ENCODE assay signal across 1 cellular context in the genomic region with DNA sequence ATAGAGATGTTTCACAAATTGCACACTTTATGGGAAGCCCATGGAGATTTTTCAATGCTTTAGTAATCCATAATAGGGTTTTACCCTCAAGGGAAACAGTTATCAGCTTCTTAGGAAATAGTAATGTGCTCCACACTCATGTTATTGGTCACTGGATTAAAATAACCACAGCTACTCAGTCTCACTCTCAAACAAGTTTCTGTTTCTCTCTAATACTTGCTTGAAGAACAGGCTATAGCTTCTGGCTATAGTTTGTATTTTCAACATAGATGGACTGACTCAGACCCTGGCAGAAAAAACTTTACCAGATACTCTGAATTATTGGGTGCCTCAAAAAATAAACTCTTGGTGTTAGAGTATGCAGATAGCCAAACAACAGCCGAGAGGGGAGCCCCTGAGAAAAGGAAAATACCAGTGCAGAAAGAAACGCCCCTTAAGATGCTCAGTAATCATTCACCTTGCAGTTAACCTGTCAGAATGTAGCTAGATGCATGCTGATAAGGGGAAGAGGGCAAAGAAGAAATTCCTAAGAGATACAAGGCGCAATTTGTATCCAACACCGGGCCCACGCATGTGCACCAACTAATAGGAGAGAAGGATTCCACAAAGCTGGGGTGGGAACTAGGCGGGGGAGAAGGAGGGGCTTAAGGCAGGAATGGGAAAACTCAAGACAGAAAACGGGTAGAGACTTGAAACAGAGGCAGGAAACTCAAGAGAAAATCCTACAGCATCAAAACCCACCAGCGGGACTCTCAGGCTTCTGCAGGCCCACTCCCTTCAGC.
TF ChIP-seq lines count a peak whose summit lies in the region.

No MANE protein-coding gene starts in this region.

TF ChIP-seq in GM23338, 12 proteins besides CTCF, POLR2A, EP300 and RAD21 (continued from another document):
- TF ChIP-seq, protein P1, sequence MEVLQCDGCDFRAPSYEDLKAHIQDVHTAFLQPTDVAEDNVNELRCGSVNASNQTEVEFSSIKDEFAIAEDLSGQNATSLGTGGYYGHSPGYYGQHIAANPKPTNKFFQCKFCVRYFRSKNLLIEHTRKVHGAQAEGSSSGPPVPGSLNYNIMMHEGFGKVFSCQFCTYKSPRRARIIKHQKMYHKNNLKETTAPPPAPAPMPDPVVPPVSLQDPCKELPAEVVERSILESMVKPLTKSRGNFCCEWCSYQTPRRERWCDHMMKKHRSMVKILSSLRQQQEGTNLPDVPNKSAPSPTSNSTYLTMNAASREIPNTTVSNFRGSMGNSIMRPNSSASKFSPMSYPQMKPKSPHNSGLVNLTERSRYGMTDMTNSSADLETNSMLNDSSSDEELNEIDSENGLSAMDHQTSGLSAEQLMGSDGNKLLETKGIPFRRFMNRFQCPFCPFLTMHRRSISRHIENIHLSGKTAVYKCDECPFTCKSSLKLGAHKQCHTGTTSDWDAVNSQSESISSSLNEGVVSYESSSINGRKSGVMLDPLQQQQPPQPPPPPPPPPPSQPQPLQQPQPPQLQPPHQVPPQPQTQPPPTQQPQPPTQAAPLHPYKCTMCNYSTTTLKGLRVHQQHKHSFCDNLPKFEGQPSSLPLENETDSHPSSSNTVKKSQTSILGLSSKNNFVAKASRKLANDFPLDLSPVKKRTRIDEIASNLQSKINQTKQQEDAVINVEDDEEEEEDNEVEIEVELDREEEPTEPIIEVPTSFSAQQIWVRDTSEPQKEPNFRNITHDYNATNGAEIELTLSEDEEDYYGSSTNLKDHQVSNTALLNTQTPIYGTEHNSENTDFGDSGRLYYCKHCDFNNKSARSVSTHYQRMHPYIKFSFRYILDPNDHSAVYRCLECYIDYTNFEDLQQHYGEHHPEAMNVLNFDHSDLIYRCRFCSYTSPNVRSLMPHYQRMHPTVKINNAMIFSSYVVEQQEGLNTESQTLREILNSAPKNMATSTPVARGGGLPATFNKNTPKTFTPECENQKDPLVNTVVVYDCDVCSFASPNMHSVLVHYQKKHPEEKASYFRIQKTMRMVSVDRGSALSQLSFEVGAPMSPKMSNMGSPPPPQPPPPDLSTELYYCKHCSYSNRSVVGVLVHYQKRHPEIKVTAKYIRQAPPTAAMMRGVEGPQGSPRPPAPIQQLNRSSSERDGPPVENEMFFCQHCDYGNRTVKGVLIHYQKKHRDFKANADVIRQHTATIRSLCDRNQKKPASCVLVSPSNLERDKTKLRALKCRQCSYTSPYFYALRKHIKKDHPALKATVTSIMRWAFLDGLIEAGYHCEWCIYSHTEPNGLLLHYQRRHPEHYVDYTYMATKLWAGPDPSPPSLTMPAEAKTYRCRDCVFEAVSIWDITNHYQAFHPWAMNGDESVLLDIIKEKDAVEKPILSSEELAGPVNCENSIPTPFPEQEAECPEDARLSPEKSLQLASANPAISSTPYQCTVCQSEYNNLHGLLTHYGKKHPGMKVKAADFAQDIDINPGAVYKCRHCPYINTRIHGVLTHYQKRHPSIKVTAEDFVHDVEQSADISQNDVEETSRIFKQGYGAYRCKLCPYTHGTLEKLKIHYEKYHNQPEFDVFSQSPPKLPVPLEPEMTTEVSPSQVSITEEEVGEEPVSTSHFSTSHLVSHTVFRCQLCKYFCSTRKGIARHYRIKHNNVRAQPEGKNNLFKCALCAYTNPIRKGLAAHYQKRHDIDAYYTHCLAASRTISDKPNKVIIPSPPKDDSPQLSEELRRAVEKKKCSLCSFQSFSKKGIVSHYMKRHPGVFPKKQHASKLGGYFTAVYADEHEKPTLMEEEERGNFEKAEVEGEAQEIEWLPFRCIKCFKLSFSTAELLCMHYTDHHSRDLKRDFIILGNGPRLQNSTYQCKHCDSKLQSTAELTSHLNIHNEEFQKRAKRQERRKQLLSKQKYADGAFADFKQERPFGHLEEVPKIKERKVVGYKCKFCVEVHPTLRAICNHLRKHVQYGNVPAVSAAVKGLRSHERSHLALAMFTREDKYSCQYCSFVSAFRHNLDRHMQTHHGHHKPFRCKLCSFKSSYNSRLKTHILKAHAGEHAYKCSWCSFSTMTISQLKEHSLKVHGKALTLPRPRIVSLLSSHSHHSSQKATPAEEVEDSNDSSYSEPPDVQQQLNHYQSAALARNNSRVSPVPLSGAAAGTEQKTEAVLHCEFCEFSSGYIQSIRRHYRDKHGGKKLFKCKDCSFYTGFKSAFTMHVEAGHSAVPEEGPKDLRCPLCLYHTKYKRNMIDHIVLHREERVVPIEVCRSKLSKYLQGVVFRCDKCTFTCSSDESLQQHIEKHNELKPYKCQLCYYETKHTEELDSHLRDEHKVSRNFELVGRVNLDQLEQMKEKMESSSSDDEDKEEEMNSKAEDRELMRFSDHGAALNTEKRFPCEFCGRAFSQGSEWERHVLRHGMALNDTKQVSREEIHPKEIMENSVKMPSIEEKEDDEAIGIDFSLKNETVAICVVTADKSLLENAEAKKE (CRISPR knock-in tag; IDR thresholded peaks at IDR 0.05) = no peak
- TF ChIP-seq EZH2 (IDR thresholded peaks at IDR 0.05; ENCODE audit: low read depth, unreplicated experiment) (no peak), CREB1 (CRISPR knock-in tag; IDR thresholded peaks at IDR 0.05; ENCODE audit: low read depth) (no peak), ZNF331 (CRISPR knock-in tag; IDR thresholded peaks at IDR 0.05; ENCODE audit: low read depth) (no peak), ZNF114 (CRISPR knock-in tag; IDR thresholded peaks at IDR 0.05) (no peak), EZH2phosphoT487 (IDR thresholded peaks at IDR 0.05; ENCODE audit: unreplicated experiment) (no peak), POLR2AphosphoS5 (IDR thresholded peaks at IDR 0.05; ENCODE audit: low read depth) (no peak)
TF ChIP-seq in GM23338: peak in this region for 0.
